27 cellular contexts compared by ENCODE assay signal in genomic region chr9:98900244-98900643, GRCh38. TPM values are rescaled to one million over a fixed set of nuclear protein-coding genes. Genes with fewer than 3 reads are reported as not detected.
"Had no signal": no experiment of that assay in that cellular context is flagged by ENCODE, and none has a peak within 500 bp of the region (broad histone marks: within the 10 kb centered on the region; RNA-seq: fewer than 3 reads in every experiment).

No MANE protein-coding gene starts in this region.

- H3K27ac ChIP-seq: coronary artery, epithelial cell of prostate, heart right ventricle, lower lobe of right lung, ovary, thoracic aorta, tibial nerve, upper lobe of left lung had no signal

- DNase-seq: dermis blood vessel endothelial cell; effector CD4-positive, alpha-beta T cell; glutamatergic neuron; heart right ventricle; hypothalamus; immature natural killer cell; left ventricle myocardium superior; lower lobe of right lung; naive thymus-derived CD8-positive, alpha-beta T cell; nephron progenitor cell; nucleus accumbens; ovary; posterior cingulate gyrus; retina; stimulated activated CD4-positive, alpha-beta T cell treated with anti-CD3 and anti-CD28 coated beads, Interleukin-15, amount 100 ng/mL, for 24 hours; stimulated activated CD4-positive, alpha-beta T cell treated with anti-CD3 and anti-CD28 coated beads, Interleukin-2, amount 100 ng/mL, for 48 hours; stimulated activated naive B cell treated with anti-CD40 and anti-IgM and Interleukin-4, amounts not matched to agents 10 μg/mL and 1 μg/mL and 100 μg/mL, for 72 hours; upper lobe of left lung had no signal

- H3K9me3 Mint-ChIP-seq: immature natural killer cell had no signal

- H3K9me3 ChIP-seq: ovary, upper lobe of left lung had no signal

- H3K4me1 ChIP-seq: lower lobe of right lung, upper lobe of left lung had no signal

- ATAC-seq: esophagus mucosa; heart right ventricle; left ventricle myocardium superior; lower lobe of right lung; stimulated activated naive B cell treated with anti-CD40 and anti-IgM and Interleukin-4, amounts not matched to agents 10 μg/mL and 1 μg/mL and 100 μg/mL, for 72 hours had no signal

- H3K36me3 Mint-ChIP-seq: immature natural killer cell; stimulated activated naive B cell treated with anti-CD40 and anti-IgM and Interleukin-4, amounts not matched to agents 10 μg/mL and 1 μg/mL and 100 μg/mL, for 72 hours had no signal

- H3K4me1 Mint-ChIP-seq: stimulated activated naive B cell treated with anti-CD40 and anti-IgM and Interleukin-4, amounts not matched to agents 10 μg/mL and 1 μg/mL and 100 μg/mL, for 72 hours had no signal

- H3K4me3 Mint-ChIP-seq: immature natural killer cell; naive thymus-derived CD8-positive, alpha-beta T cell; nephron progenitor cell; stimulated activated naive B cell treated with anti-CD40 and anti-IgM and Interleukin-4, amounts not matched to agents 10 μg/mL and 1 μg/mL and 100 μg/mL, for 72 hours; stimulated activated naive CD8-positive, alpha-beta T cell treated with anti-CD3 and anti-CD28 coated beads, Interleukin-15, Interleukin-2, amounts not matched to agents 100 ng/mL and 50 ng/mL, for 24 hours had no signal

- H3K27ac Mint-ChIP-seq: immature natural killer cell; naive thymus-derived CD8-positive, alpha-beta T cell; nephron progenitor cell; stimulated activated naive B cell treated with anti-CD40 and anti-IgM and Interleukin-4, amounts not matched to agents 10 μg/mL and 1 μg/mL and 100 μg/mL, for 72 hours; stimulated activated naive CD8-positive, alpha-beta T cell treated with anti-CD3 and anti-CD28 coated beads, Interleukin-15, Interleukin-2, amounts not matched to agents 100 ng/mL and 50 ng/mL, for 24 hours had no signal

- H3K36me3 ChIP-seq: heart right ventricle, lower lobe of right lung, ovary, thoracic aorta, tibial nerve, upper lobe of left lung had no signal

- H3K27me3 ChIP-seq: heart right ventricle, ovary, tibial nerve, upper lobe of left lung had no signal

- H3K4me3 ChIP-seq: coronary artery, heart right ventricle, lower lobe of right lung, ovary, skin epidermis, thoracic aorta, tibial nerve, upper lobe of left lung had no signal

RNA-seq across cellular contexts. Expression of gene COL15A1, which starts 43.5 kb away (rescaled TPM):
- total RNA-seq: naive thymus-derived CD8-positive, alpha-beta T cell; pulmonary artery endothelial cell had no signal
- polyA plus RNA-seq: keratinocyte; naive thymus-derived CD8-positive, alpha-beta T cell had no signal
